In the genomic region with DNA sequence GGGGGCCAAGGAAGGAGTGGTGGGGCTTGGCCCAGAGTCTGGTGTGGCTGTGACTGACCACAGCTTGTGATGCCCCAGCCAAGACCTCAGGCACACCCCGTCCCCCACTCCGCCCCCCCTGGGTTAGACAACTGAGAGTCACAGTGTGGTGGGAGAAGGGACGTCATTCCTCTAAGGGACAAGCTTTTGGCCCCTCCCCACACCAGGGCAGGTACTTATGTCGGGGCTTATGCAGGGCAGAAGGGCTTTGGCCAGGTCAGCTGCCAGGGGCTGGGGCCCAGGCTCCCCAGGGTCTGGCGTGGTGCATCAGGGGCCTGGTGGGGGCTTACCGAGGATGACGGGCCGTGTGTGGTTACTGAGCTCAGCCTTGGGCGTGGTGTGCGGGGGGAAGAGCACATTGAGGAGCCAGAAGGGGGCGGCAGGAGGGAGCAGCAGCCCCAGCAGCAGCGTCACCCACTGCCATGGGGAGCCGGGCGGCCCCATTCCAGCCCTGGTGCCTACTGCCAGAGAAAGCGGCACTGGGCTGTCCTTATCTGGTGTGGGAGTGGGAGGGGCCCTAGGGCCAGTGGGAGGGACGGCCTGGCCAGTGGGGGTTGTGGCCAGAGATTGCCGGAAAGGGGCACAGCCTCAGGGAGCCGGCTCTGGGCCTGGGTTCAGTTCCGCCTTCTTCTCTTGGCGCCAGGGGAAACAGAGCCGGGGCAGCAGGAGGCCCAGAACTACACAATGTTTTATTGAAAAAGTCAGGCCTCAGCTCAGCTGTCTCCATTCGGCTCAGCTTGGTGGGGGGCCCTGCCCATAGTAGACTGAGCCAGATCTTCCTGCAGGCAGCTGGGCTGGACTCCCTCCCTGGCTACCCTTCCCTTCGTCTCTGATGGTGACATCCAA, we compare ENCODE assay signal across 7 cellular contexts. TPM values are rescaled to one million over a fixed set of nuclear protein-coding genes. Genes with fewer than 3 reads are reported as not detected.
A peak's percentile ranks its signal among the peaks of the same experiment; 100 is the strongest.
DNase-seq lines count a peak whose midpoint lies in the region; ATAC-seq and TF ChIP-seq lines count a peak whose summit lies in the region.

A gene with protein sequence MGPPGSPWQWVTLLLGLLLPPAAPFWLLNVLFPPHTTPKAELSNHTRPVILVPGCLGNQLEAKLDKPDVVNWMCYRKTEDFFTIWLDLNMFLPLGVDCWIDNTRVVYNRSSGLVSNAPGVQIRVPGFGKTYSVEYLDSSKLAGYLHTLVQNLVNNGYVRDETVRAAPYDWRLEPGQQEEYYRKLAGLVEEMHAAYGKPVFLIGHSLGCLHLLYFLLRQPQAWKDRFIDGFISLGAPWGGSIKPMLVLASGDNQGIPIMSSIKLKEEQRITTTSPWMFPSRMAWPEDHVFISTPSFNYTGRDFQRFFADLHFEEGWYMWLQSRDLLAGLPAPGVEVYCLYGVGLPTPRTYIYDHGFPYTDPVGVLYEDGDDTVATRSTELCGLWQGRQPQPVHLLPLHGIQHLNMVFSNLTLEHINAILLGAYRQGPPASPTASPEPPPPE (minus strand): TSS at position 502 of the 885 bp plus-strand sequence. CDS start 19 bp downstream, at position 483.

- no peak within 1 kb of the TSS for H3K4me3 Mint-ChIP-seq in T-cell

- H2BK15ac ChIP-seq in mesenchymal stem cell (ENCODE audit: low read depth, poor library complexity, severe bottlenecking): no peak within 1 kb of the TSS

- WGBS in mesenchymal stem cell: 90% methylated on average over 23 of the region's 23 CpGs
- 95% methylated on average over 23 of the region's 23 CpGs for WGBS in thymus

- H3K9me3 Mint-ChIP-seq in T-cell: no peaks in the 10 kb centered on the region

- H2BK12ac ChIP-seq in mesenchymal stem cell (ENCODE audit: low read length in 2 of 2): no peak within 1 kb of the TSS

- peak within 1 kb of the TSS; percentile 8 for H4K91ac ChIP-seq in mesenchymal stem cell (ENCODE audit: low read length)

- H3K23ac ChIP-seq in mesenchymal stem cell (ENCODE audit: low read length in 2 of 2): no peak within 1 kb of the TSS

- no peak within 1 kb of the TSS for H3K4me2 ChIP-seq in mesenchymal stem cell (ENCODE audit: low read length, poor library complexity, severe bottlenecking)

- peak within 1 kb of the TSS; percentile 44 to 89 for H3K27ac ChIP-seq in coronary artery
- no peak within 1 kb of the TSS for H3K27ac ChIP-seq in mesenchymal stem cell (ENCODE audit: low read length, poor library complexity, severe bottlenecking)
- no peak within 1 kb of the TSS for H3K27ac ChIP-seq in thymus (ENCODE audit: low read depth)

- no peak for ATAC-seq in T-cell (replicated peaks in 1 of 4)

- H3K27me3 ChIP-seq in mesenchymal stem cell (ENCODE audit: control insufficient read depth in 1 of 2, insufficient read depth in 1 of 2, low read length in 2 of 2) (no peaks in the 10 kb centered on the region), thymus (ENCODE audit: control insufficient read depth, insufficient read depth) (no peaks in the 10 kb centered on the region)

- no peak within 1 kb of the TSS for H3K18ac ChIP-seq in mesenchymal stem cell (ENCODE audit: low read depth in 1 of 2, low read length in 2 of 2)

- H2BK5ac ChIP-seq in mesenchymal stem cell (ENCODE audit: low read depth, low read length, poor library complexity, severe bottlenecking): no peak within 1 kb of the TSS

- H3K4me1 Mint-ChIP-seq in T-cell: peaks cover 22 to 30% (median 28%) of the 10 kb centered on the region in 3 donors

- CTCF ChIA-PET in T-cell (lab: Charles Lee): interaction anchor here (0.6 to 0.7 kb wide), 3 partner anchors 16 to 73 kb away, joined by 3 to 4 read pairs (median 3); no protein-coding TSS in a partner anchor

- peaks cover 12% of the 10 kb centered on the region for H3K36me3 Mint-ChIP-seq in T-cell

- no peaks in the 10 kb centered on the region for H3K27me3 Mint-ChIP-seq in T-cell

- H3K4ac ChIP-seq in mesenchymal stem cell (ENCODE audit: low read depth in 1 of 2, low read length in 2 of 2): no peak within 1 kb of the TSS

- no peak within 1 kb of the TSS for H4K8ac ChIP-seq in mesenchymal stem cell (ENCODE audit: low read length)

- no peak within 1 kb of the TSS for H3K14ac ChIP-seq in mesenchymal stem cell (ENCODE audit: low read length in 2 of 2)

- DNase-seq in T-cell: no peak
- peak; percentile 91 for DNase-seq in coronary artery (ENCODE audit: low spot score)
- DNase-seq in mesenchymal stem cell: no peak
- DNase-seq in EL: no peak
- no peak for DNase-seq in GM03348 (ENCODE audit: low spot score)
- DNase-seq in NCI-H2107 (lab: John Stamatoyannopoulos, UW): no peak

- no peak for TF ChIP-seq CTCF in coronary artery (IDR thresholded peaks at IDR 0.05)

- H2AFZ ChIP-seq in mesenchymal stem cell (ENCODE audit: low read depth, low read length): no peak within 1 kb of the TSS

- peaks cover 21% of the 10 kb centered on the region for H3K4me1 ChIP-seq in mesenchymal stem cell (ENCODE audit: control insufficient read depth, insufficient read depth, low read depth, low read length)
- peaks cover 11% of the 10 kb centered on the region for H3K4me1 ChIP-seq in thymus (ENCODE audit: control insufficient read depth, insufficient read depth, low read length)

- no peak within 1 kb of the TSS for H2AK5ac ChIP-seq in mesenchymal stem cell (ENCODE audit: low read length, severe bottlenecking)

- H3K79me1 ChIP-seq in mesenchymal stem cell (replicated peaks; ENCODE audit: low read length, poor library complexity, severe bottlenecking): peaks cover 37% of the 10 kb centered on the region

- H3K9me3 ChIP-seq in mesenchymal stem cell (ENCODE audit: control insufficient read depth, low read length) (no peaks in the 10 kb centered on the region), thymus (ENCODE audit: control insufficient read depth) (no peaks in the 10 kb centered on the region)

- H3K4me3 ChIP-seq in coronary artery: peak within 1 kb of the TSS; percentile 48
- peak within 1 kb of the TSS in 1 of 2 experiments; percentile 33 for H3K4me3 ChIP-seq in mesenchymal stem cell (ENCODE audit: insufficient read depth in 1 of 2, low read depth in 1 of 2, low read length in 2 of 2)
- H3K4me3 ChIP-seq in thymus (ENCODE audit: low read length): no peak within 1 kb of the TSS

- POLR2A ChIA-PET in T-cell (lab: Charles Lee): interaction anchor here in 1 of 2 donors (0.5 kb wide), 1 partner anchor 11 kb away, joined by 4 read pairs; no protein-coding TSS in a partner anchor

- H3K9ac ChIP-seq in mesenchymal stem cell (ENCODE audit: low read length): peak within 1 kb of the TSS; percentile 65

- H3K36me3 ChIP-seq in mesenchymal stem cell (ENCODE audit: control insufficient read depth in 1 of 2, insufficient read depth in 2 of 2, low read depth in 1 of 2, low read length in 2 of 2) (peaks cover 87 to 96% of the 10 kb centered on the region in 2 experiments), thymus (ENCODE audit: control insufficient read depth, insufficient read depth) (peaks cover 68% of the 10 kb centered on the region)

- H2BK120ac ChIP-seq in mesenchymal stem cell (ENCODE audit: low read depth, low read length): no peak within 1 kb of the TSS

- peak within 1 kb of the TSS in 1 of 2 donors; percentile 34 for H3K27ac Mint-ChIP-seq in T-cell

RNA-seq across cellular contexts. Expression of the gene that starts here (rescaled TPM):
- 10 to 100 TPM in 4 of 5 donors, 1 to 10 TPM in 1; 9.8 to 20.7 (median 18.7) TPM for total RNA-seq in T-cell
- 11.5 TPM for polyA plus RNA-seq in mesenchymal stem cell (2013, experiment 1 of 2)
- 10.8 TPM for polyA plus RNA-seq in mesenchymal stem cell (2013, experiment 2 of 2)
- polyA plus RNA-seq in thymus: 51.9 TPM

Comparison
In these comparisons a context has a peak if more than half of its experiments do, and no peak if none do; other contexts are left out.
1. H3K27ac ChIP-seq: peak in coronary artery (2 of 2); none in mesenchymal stem cell (single experiment) and thymus (single experiment).